Comparison of ENCODE assay signal across 8 cellular contexts in genomic region chr20:32189691-32190607, GRCh38. TPM values are rescaled to one million over a fixed set of nuclear protein-coding genes. Genes with fewer than 3 reads are reported as not detected.
DNase-seq lines count a peak whose midpoint lies in the region; ATAC-seq lines count a peak whose summit lies in the region.

No MANE protein-coding gene starts in this region.

- DNase-seq in COR-L47 (lab: John Stamatoyannopoulos, UW) (peak; percentile 32), NCI-H345 treated with DMSO at 0.1 percent for 48 hours (lab: John Stamatoyannopoulos, UW; ENCODE audit: unreplicated experiment) (peak; percentile 17), germinal center (ENCODE audit: low spot score) (peak; percentile 41), nucleus accumbens (lab: John Stamatoyannopoulos, UW) (peak in 42 of 56 donors; percentile 14 to 79 (median 37)), KG1 (lab: John Stamatoyannopoulos, UW) (no peak), kidney tubule cell (ENCODE audit: low spot score) (no peak)
- DNase-seq in activated naive CD4-positive, alpha-beta T cell treated with anti-CD3 and anti-CD28 coated beads for 36 hours = peak; percentile 49

- peak overlapping the region; percentile 69 for H3K4me3 Mint-ChIP-seq in activated naive CD4-positive, alpha-beta T cell treated with anti-CD3 and anti-CD28 coated beads for 36 hours

- ATAC-seq in HG03378 (IDR thresholded peaks at IDR 0.05; ENCODE audit: unreplicated experiment) = no peak

- peaks cover 17% of the 10 kb centered on the region for H3K36me3 Mint-ChIP-seq in activated naive CD4-positive, alpha-beta T cell treated with anti-CD3 and anti-CD28 coated beads for 36 hours (ENCODE audit: low read depth)

- H3K27ac Mint-ChIP-seq in activated naive CD4-positive, alpha-beta T cell treated with anti-CD3 and anti-CD28 coated beads for 36 hours = peak overlapping the region; percentile 77

- no peaks in the 10 kb centered on the region for H3K9me3 Mint-ChIP-seq in activated naive CD4-positive, alpha-beta T cell treated with anti-CD3 and anti-CD28 coated beads for 36 hours

- no peaks in the 10 kb centered on the region for H3K27me3 Mint-ChIP-seq in activated naive CD4-positive, alpha-beta T cell treated with anti-CD3 and anti-CD28 coated beads for 36 hours (ENCODE audit: low read depth)

- peaks cover 48% of the 10 kb centered on the region for H3K4me1 Mint-ChIP-seq in activated naive CD4-positive, alpha-beta T cell treated with anti-CD3 and anti-CD28 coated beads for 36 hours (ENCODE audit: low read depth)

- CTCF ChIA-PET in activated naive CD4-positive, alpha-beta T cell treated with anti-CD3 and anti-CD28 coated beads for 36 hours (lab: Charles Lee) = interaction anchor here (0.6 to 1.6 kb wide), 3 partner anchors 14 to 210 kb away, joined by 3 read pairs; no protein-coding TSS in a partner anchor

- intact Hi-C loops in activated naive CD4-positive, alpha-beta T cell treated with anti-CD3 and anti-CD28 coated beads for 36 hours (cut with micrococcal nuclease) = no loop called here

RNA-seq across cellular contexts. Expression of gene PLAGL2, which starts 17.6 kb away (rescaled TPM):
- total RNA-seq in activated naive CD4-positive, alpha-beta T cell treated with anti-CD3 and anti-CD28 coated beads for 36 hours = 10 to 100 TPM; 63.3 to 64.9 TPM

RNA-seq across cellular contexts. Expression of gene POFUT1, which starts 17.7 kb away (rescaled TPM):
- 10 to 100 TPM; 37.1 to 38.9 TPM for total RNA-seq in activated naive CD4-positive, alpha-beta T cell treated with anti-CD3 and anti-CD28 coated beads for 36 hours

Comparison
In these comparisons a context has a peak if more than half of its experiments do, and no peak if none do; other contexts are left out.
1. DNase-seq: peak in COR-L47 (single experiment), NCI-H345 treated with DMSO at 0.1 percent for 48 hours (single experiment), activated naive CD4-positive, alpha-beta T cell treated with anti-CD3 and anti-CD28 coated beads for 36 hours (single experiment), germinal center (single experiment) and nucleus accumbens (42 of 56); none in KG1 (single experiment) and kidney tubule cell (single experiment).